Comparison of ENCODE assay signal across 22 cellular contexts in the genomic region with DNA sequence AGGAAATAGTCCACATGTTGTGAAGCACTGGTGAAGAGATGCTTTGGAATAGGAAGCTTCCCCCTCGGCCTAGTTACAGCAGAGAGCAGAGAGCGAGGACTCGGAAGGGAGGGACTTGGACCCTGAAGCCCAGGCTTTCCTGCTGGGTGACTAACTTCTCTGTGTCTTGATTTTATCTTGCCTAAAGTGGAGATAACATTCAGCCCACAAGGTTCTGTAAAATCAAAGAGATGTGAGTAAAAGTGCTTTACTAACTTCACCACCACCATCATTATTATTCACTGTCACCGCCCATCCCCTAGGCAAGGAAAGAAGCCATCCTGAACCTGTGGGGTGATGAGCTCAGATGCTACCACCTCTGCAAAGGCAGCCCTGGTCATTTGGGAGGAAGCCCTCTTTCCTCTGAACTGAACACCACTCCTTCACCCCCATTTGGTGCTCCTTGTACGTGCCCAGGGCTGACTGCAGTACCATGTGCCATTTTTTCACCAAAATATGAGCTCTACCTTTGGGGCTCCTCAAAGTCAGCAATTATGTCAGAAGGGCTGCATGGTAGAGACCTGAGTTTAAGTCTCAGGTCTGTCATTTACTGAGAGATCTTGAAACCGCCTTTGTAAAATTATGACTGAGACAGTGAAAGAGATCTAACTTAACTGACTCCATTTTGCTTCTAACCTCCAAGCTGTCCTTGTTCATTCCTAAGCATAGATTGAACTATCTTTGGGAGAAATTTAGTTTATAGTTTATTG. TPM values are rescaled to one million over a fixed set of nuclear protein-coding genes. Genes with fewer than 3 reads are reported as not detected.
DNase-seq lines count a peak whose midpoint lies in the region; ATAC-seq, FAIRE-seq and TF ChIP-seq lines count a peak whose summit lies in the region.
"Had no signal": no experiment of that assay in that cellular context is flagged by ENCODE, and none has a peak within 500 bp of the region (broad histone marks: within the 10 kb centered on the region; RNA-seq: fewer than 3 reads in every experiment).

No MANE protein-coding gene starts in this region.

- H4K91ac ChIP-seq in H1 (replicated peaks; ENCODE audit: insufficient read length, low read length), result no peak overlapping the region

- H3K23ac ChIP-seq in H1 (ENCODE audit: insufficient read length), result no peak overlapping the region

- no peak overlapping the region for H3K56ac ChIP-seq in H1 (replicated peaks; ENCODE audit: insufficient read length, low read depth, low read length)

- ATAC-seq in GM19328 (IDR thresholded peaks at IDR 0.05; ENCODE audit: unreplicated experiment), result no peak
- ATAC-seq: gastroesophageal sphincter; GM12878; natural killer cell treated with Interleukin-12 subunit alpha and Interleukin-12 subunit beta and Interleukin-15 and Interleukin-18, amount 100 ng/mL, for 72 hours had no signal

- H2BK20ac ChIP-seq in H1 (ENCODE audit: low read length), result no peak overlapping the region

- peak overlapping the region in 3 of 4 experiments; percentile 15 to 63 (median 43); a peak in 6 of 8 replicates for H3K4me3 ChIP-seq in H1 (ENCODE audit: extremely low read depth in 1 of 4, insufficient read depth in 2 of 4, low read depth in 3 of 4, low read length in 4 of 4)
- H3K4me3 ChIP-seq: GM12878, SJCRH30 had no signal

- H4K5ac ChIP-seq in H1 (ENCODE audit: insufficient read length, low read depth, low read length), result no peak overlapping the region

- H2BK120ac ChIP-seq in H1 (replicated peaks; ENCODE audit: low read depth, low read length), result no peak overlapping the region

- no peak overlapping the region for H2BK5ac ChIP-seq in H1 (ENCODE audit: low read depth, low read length)

- CTCF ChIA-PET in H1 (lab: Charles Lee; ENCODE audit: partially characterized antibody), result interaction anchor here (0.6 to 18.7 kb wide), 9 partner anchors 13 to 426 kb away, joined by 3 to 252 read pairs (median 3); a partner anchor contains a TSS

- H2BK12ac ChIP-seq in H1 (ENCODE audit: low read depth, low read length), result no peak overlapping the region

- H3K27ac ChIP-seq in H1 (ENCODE audit: low read depth, low read length), result no peak overlapping the region
- H3K27ac ChIP-seq: dorsolateral prefrontal cortex, gastroesophageal sphincter, SJCRH30 had no signal

- H3K4me1 ChIP-seq in H1 (replicated peaks in 1 of 4; ENCODE audit: control insufficient read depth in 3 of 4, insufficient read depth in 4 of 4, low read length in 3 of 4), result peaks cover 0 to 8% (median 5%) of the 10 kb centered on the region in 4 experiments; a peak in 4 of 7 replicates
- H3K4me1 ChIP-seq: SJCRH30 had no signal

- H3K23me2 ChIP-seq in H1 (ENCODE audit: low read depth, low read length), result peaks cover 6% of the 10 kb centered on the region; the same call in 1 of the 2 replicates

- H3K4ac ChIP-seq in H1 (replicated peaks; ENCODE audit: insufficient read length, low read depth, low read length), result no peak overlapping the region

- no peak overlapping the region for H2AFZ ChIP-seq in H1 (ENCODE audit: low read length)

- H3K14ac ChIP-seq in H1 (ENCODE audit: insufficient read length), result no peak overlapping the region

- no peak for FAIRE-seq in H1 (lab: Jason Lieb, UNC)
- FAIRE-seq: GM12878 had no signal

- H3K4me2 ChIP-seq in H1 (ENCODE audit: insufficient read depth in 1 of 2, low read depth in 2 of 2, low read length in 2 of 2), result peak overlapping the region; percentile 68 to 80

- peaks cover 6% of the 10 kb centered on the region for H3K4me1 Mint-ChIP-seq in nephron

- no peak for TF ChIP-seq POLR2A in H1 (IDR thresholded peaks at IDR 0.05; ENCODE audit: control extremely low read depth in 1 of 2, low read depth in 2 of 2, low read length in 2 of 2)

- H3K79me2 ChIP-seq in H1 (ENCODE audit: control insufficient read depth in 1 of 2, insufficient read depth in 2 of 2, low read length in 2 of 2), result no peaks in the 10 kb centered on the region

- POLR2A ChIA-PET in H1 (lab: Charles Lee; ENCODE audit: partially characterized antibody), result interaction anchor here (0.6 to 1.0 kb wide), 3 partner anchors 15 to 116 kb away, joined by 3 to 4 read pairs (median 3); no protein-coding TSS in a partner anchor

- H3K4me3 Mint-ChIP-seq in nephron, result peak overlapping the region in 2 of 3 experiments; percentile 27 to 35
- H3K4me3 Mint-ChIP-seq: activated B cell treated with CpG ODN at 0.5 μM for 24 hours; natural killer cell treated with Interleukin-12 subunit alpha and Interleukin-12 subunit beta and Interleukin-15 and Interleukin-18, amount 100 ng/mL, for 72 hours had no signal

- H3K27ac Mint-ChIP-seq in nephron, result no peak overlapping the region
- H3K27ac Mint-ChIP-seq: activated B cell treated with CpG ODN at 0.5 μM for 24 hours; natural killer cell treated with Interleukin-12 subunit alpha and Interleukin-12 subunit beta and Interleukin-15 and Interleukin-18, amount 100 ng/mL, for 72 hours had no signal

- H3K27me3 Mint-ChIP-seq in nephron (ENCODE audit: low read depth), result peaks cover 63% of the 10 kb centered on the region

- TF ChIP-seq EP300 in H1 (IDR thresholded peaks at IDR 0.05; ENCODE audit: borderline replicate concordance in 1 of 2, low read depth in 2 of 2, low read length in 2 of 2), result no peak

- TF ChIP-seq CTCF in H1 (IDR thresholded peaks at IDR 0.05; ENCODE audit: control extremely low read depth in 1 of 3, insufficient read depth in 1 of 3, low read depth in 1 of 3, low read length in 3 of 3) (no peak), nephron (IDR thresholded peaks at IDR 0.05; ENCODE audit: unreplicated experiment in 3 of 3) (no peak)

- H3K9ac ChIP-seq in H1 (replicated peaks in 1 of 4; ENCODE audit: extremely low read depth in 1 of 4, low read depth in 3 of 4, low read length in 3 of 4), result no peak overlapping the region

- peaks cover 0 to 2% of the 10 kb centered on the region in 2 experiments for H4K20me1 ChIP-seq in H1 (replicated peaks in 1 of 2; ENCODE audit: control insufficient read depth in 1 of 2, insufficient read depth in 2 of 2, low read length in 2 of 2)

- no peaks in the 10 kb centered on the region for H3K79me1 ChIP-seq in H1 (ENCODE audit: low read depth, low read length)

- no peaks in the 10 kb centered on the region for H3K36me3 Mint-ChIP-seq in nephron (ENCODE audit: low read depth)
- H3K36me3 Mint-ChIP-seq: natural killer cell treated with Interleukin-12 subunit alpha and Interleukin-12 subunit beta and Interleukin-15 and Interleukin-18, amount 100 ng/mL, for 72 hours had no signal

- H3K18ac ChIP-seq in H1 (ENCODE audit: extremely low read depth, low read length), result no peak overlapping the region

- DNase-seq in activated CD4-positive, alpha-beta T cell treated with anti-CD3 and anti-CD28 coated beads for 48 hours, result peak; percentile 16
- DNase-seq in activated CD4-positive, alpha-beta T cell treated with anti-CD3 and anti-CD28 coated beads for 4 hours, result no peak
- peak; percentile 28 for DNase-seq in HT-29 (ENCODE audit: low spot score)
- DNase-seq in H1 (ENCODE audit: low read depth in 1 of 2, low spot score in 2 of 2), result no peak
- no peak for DNase-seq in AG08396 (ENCODE audit: low spot score)
- no peak for DNase-seq in NCI-H1930 (lab: John Stamatoyannopoulos, UW)
- DNase-seq: 8988T; activated B cell treated with CpG ODN at 0.5 μM for 24 hours; activated CD8-positive, alpha-beta memory T cell treated with anti-CD3 and anti-CD28 coated beads, Interleukin-2, amount 50 U/mL, for 48 hours; BE2C; GF-D8; mesenchymal stem cell; NCI-H1417 treated with DMSO at 0.1 percent for 48 hours; NCI-H2171 treated with DMSO at 0.1 percent for 48 hours; NCI-H748 treated with DMSO at 0.1 percent for 48 hours; SJCRH30 had no signal

- no peaks in the 10 kb centered on the region for H3K36me3 ChIP-seq in H1 (ENCODE audit: control insufficient read depth in 2 of 4, insufficient read depth in 4 of 4, low read length in 3 of 4)
- H3K36me3 ChIP-seq: BE2C, gastroesophageal sphincter, SJCRH30 had no signal

- no peaks in the 10 kb centered on the region for H3K9me3 Mint-ChIP-seq in nephron
- H3K9me3 Mint-ChIP-seq: activated B cell treated with CpG ODN at 0.5 μM for 24 hours; natural killer cell treated with Interleukin-12 subunit alpha and Interleukin-12 subunit beta and Interleukin-15 and Interleukin-18, amount 100 ng/mL, for 72 hours had no signal

- H3K27me3 ChIP-seq in H1 (replicated peaks in 1 of 4; ENCODE audit: control insufficient read depth in 3 of 4, extremely low read depth in 1 of 4, insufficient read depth in 3 of 4, low read length in 3 of 4), result peaks cover 8 to 32% (median 29%) of the 10 kb centered on the region in 4 experiments
- H3K27me3 ChIP-seq: BE2C, SJCRH30 had no signal

- TF ChIP-seq RAD21 in H1 (IDR thresholded peaks at IDR 0.05 in 1 of 2, conservative IDR thresholded peaks at IDR 0.05 in 1 of 2; ENCODE audit: low read depth in 2 of 2, low read length in 2 of 2), result no peak

- 76% methylated on average over 6 of the region's 6 CpGs; no CpG with 5 or more reads in 1 of the 2 experiments for WGBS in H1 (ENCODE audit: extremely low coverage in 1 of 2, insufficient coverage in 1 of 2, insufficient read length in 1 of 2, insufficient replicate concordance in 2 of 2, low coverage in 1 of 2, low lambda C conversion rate in 2 of 2, missing lambda C conversion rate in 1 of 2), 2 experiments

- no peaks in the 10 kb centered on the region for H3K9me3 ChIP-seq in H1 (ENCODE audit: insufficient read depth in 2 of 2, low read depth in 1 of 2, low read length in 1 of 2)
- H3K9me3 ChIP-seq: BE2C, gastroesophageal sphincter, SJCRH30 had no signal

- H2AK5ac ChIP-seq in H1 (ENCODE audit: low read depth, low read length), result no peak overlapping the region

- no peak overlapping the region for H4K8ac ChIP-seq in H1 (ENCODE audit: extremely low read depth, insufficient read depth, low read length)

- 0 out of 2 replicates have a peak overlapping the region, but pooled peaks have one; percentile 51 for H2BK15ac ChIP-seq in H1 (ENCODE audit: low read length)

RNA-seq across cellular contexts. Expression of a gene that starts 58.2 kb away (rescaled TPM):
- total RNA-seq in HT-29 (2014; rRNA removed; shearing (Covaris generic)), result 27.4 and 33.0 TPM in 2 replicates
- 33.0 and 39.9 TPM in 2 replicates for total RNA-seq in H1 (2021; fragmentation: NEBNext Ultra II Directional; extraction: Animal tissue kit (Norgen Biotek cat#: 25700))
- polyA plus RNA-seq in H1 (2011; rRNA removed), result 7.2 and 12.0 TPM in 2 replicates
- polyA plus RNA-seq in H1 (2011; cell fraction: cytosol; rRNA removed), result 15.6 TPM
- polyA plus RNA-seq in H1 (2011; cell fraction: nucleus; rRNA removed), result 11.0 TPM
- 12.3 to 23.5 TPM (median 14.7 TPM) in 4 replicates for polyA plus RNA-seq in H1 (2012, experiment 1 of 2)
- polyA plus RNA-seq in H1 (2012, experiment 2 of 2), result 2.7 TPM
- 31.9 TPM for polyA plus RNA-seq in H1 (2013, experiment 1 of 2)
- 30.4 TPM for polyA plus RNA-seq in H1 (2013, experiment 2 of 2)
- 14.5 and 22.1 TPM in 2 replicates for polyA minus RNA-seq in H1 (2011; rRNA and poly(A)+ RNA removed)
- polyA minus RNA-seq in H1 (2011; cell fraction: cytosol; rRNA and poly(A)+ RNA removed), result 8.9 TPM
- 37.8 TPM for polyA minus RNA-seq in H1 (2011; cell fraction: nucleus; rRNA and poly(A)+ RNA removed)

RNA-seq across cellular contexts. Expression of a gene that starts 58.4 kb away (rescaled TPM):
- total RNA-seq in HT-29 (2014; rRNA removed; shearing (Covaris generic)), result 1.8 and 2.1 TPM in 2 replicates
- total RNA-seq in H1 (2021; fragmentation: NEBNext Ultra II Directional; extraction: Animal tissue kit (Norgen Biotek cat#: 25700)), result 7.6 and 8.1 TPM in 2 replicates
- 5.5 and 5.9 TPM in 2 replicates for polyA plus RNA-seq in H1 (2011; rRNA removed)
- polyA plus RNA-seq in H1 (2011; cell fraction: cytosol; rRNA removed), result 7.8 TPM
- polyA plus RNA-seq in H1 (2011; cell fraction: nucleus; rRNA removed), result 6.9 TPM
- polyA plus RNA-seq in H1 (2012, experiment 1 of 2), result 5.3 to 9.2 TPM (median 5.6 TPM) in 4 replicates
- polyA plus RNA-seq in H1 (2012, experiment 2 of 2), result 1.4 TPM
- 4.7 TPM for polyA plus RNA-seq in H1 (2013, experiment 1 of 2)
- polyA plus RNA-seq in H1 (2013, experiment 2 of 2), result 4.4 TPM
- 11.3 and 15.3 TPM in 2 replicates for polyA minus RNA-seq in H1 (2011; rRNA and poly(A)+ RNA removed)
- 7.2 TPM for polyA minus RNA-seq in H1 (2011; cell fraction: cytosol; rRNA and poly(A)+ RNA removed)
- polyA minus RNA-seq in H1 (2011; cell fraction: nucleus; rRNA and poly(A)+ RNA removed), result 17.5 TPM

Comparison
In these comparisons a context has a peak if more than half of its experiments do, and no peak if none do; other contexts are left out.
1. DNase-seq: peak in activated CD4-positive, alpha-beta T cell treated with anti-CD3 and anti-CD28 coated beads for 48 hours (single experiment) and HT-29 (single experiment); none in activated CD4-positive, alpha-beta T cell treated with anti-CD3 and anti-CD28 coated beads for 4 hours (0 of 2), H1 (0 of 2), AG08396 (single experiment) and NCI-H1930 (0 of 2).